In the genomic region with DNA sequence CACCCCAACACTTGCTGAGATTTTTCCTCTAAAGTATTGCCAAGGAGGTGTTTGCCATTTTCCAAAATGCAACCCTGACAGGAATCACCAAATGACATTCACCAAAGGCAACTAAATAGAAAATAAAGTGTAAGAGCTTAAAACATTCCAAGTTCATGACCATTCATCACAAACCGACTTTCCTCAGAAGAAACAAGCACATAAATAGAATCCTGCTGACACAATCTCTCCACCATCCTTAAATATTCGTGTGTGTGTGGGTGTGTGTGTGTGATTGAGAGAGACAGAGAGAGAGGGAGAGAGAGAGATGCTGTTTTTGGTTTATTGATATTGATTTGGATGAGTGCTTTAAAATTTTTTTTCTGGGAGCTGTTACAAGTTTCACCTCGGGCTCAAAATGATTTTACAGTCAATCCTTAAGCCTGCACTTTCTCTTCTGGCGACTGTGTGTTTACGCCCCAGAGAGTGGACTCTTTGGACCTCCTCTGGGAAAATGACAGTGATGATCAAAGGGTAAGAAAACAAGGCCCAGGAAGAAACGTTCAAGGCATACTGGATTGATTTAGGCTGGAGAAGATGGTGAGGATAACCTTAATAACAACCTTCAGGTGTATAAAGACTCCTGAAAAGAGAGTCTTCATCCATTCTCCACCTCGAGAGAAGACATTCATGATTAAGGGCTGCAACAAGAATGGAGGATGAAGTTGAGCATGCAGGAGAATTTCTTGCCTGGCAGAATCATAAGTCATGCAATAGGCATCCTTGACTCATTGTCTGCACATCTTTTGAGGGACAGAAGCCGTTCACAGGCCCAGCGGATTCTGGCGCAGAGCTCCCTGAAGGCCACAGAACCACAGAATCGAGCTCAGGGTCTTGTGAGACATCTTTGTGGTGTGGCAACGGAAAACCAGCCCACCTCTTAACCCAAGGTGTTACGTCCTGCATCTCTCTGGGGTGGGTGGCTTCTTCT, we compare ENCODE assay signal across 17 cellular contexts.
DNase-seq lines count a peak whose midpoint lies in the region; ATAC-seq and TF ChIP-seq lines count a peak whose summit lies in the region.
"Had no signal": no experiment of that assay in that cellular context is flagged by ENCODE, and none has a peak within 500 bp of the region (broad histone marks: within the 10 kb centered on the region; RNA-seq: fewer than 3 reads in every experiment).

No MANE protein-coding gene starts in this region.

- no peaks in the 10 kb centered on the region for H3F3A ChIP-seq in SK-N-SH (replicated peaks; ENCODE audit: insufficient read depth)

- no peaks in the 10 kb centered on the region for H3K79me2 ChIP-seq in SK-N-SH (ENCODE audit: insufficient read depth)

- no peak for DNase-seq in SK-N-SH
- peak; percentile 26 for DNase-seq in RWPE1 (ENCODE audit: low spot score)
- peak; percentile 1 for DNase-seq in fibroblast of villous mesenchyme (ENCODE audit: low read depth)
- DNase-seq in CD8-positive, alpha-beta T cell: no peak
- no peak for DNase-seq in activated naive CD4-positive, alpha-beta T cell treated with anti-CD3 and anti-CD28 coated beads, Interleukin-2, amount 10 ng/mL, durations not matched to agents 7 days and 5 days
- DNase-seq: activated B cell treated with CpG ODN at 0.5 μM for 24 hours; activated T-cell treated with anti-CD3 and anti-CD28 coated beads, Interleukin-2, amount 50 U/mL, for 24 hours; GF-D8; immature natural killer cell; NCI-H69; upper lobe of right lung had no signal

- H3K27me3 ChIP-seq in SK-N-SH (ENCODE audit: insufficient read depth) (no peaks in the 10 kb centered on the region), stomach smooth muscle (ENCODE audit: control insufficient read depth in 1 of 2, insufficient read depth in 2 of 2, low read length in 2 of 2) (no peaks in the 10 kb centered on the region)
- no peaks in the 10 kb centered on the region for H3K27me3 ChIP-seq in CD8-positive, alpha-beta T cell (ENCODE audit: insufficient read depth, low read length)
- H3K27me3 ChIP-seq: ascending aorta, upper lobe of right lung had no signal

- peak overlapping the region; percentile 21; the same call in 1 of the 2 replicates for H3K9ac ChIP-seq in SK-N-SH
- no peak overlapping the region for H3K9ac ChIP-seq in stomach smooth muscle (ENCODE audit: low read length in 2 of 2)

- no peak overlapping the region for H3K4me3 Mint-ChIP-seq in CD8-positive, alpha-beta T cell
- no peak overlapping the region for H3K4me3 Mint-ChIP-seq in activated naive CD4-positive, alpha-beta T cell treated with anti-CD3 and anti-CD28 coated beads, Interleukin-2, amount 10 ng/mL, durations not matched to agents 7 days and 5 days
- H3K4me3 Mint-ChIP-seq: activated B cell treated with CpG ODN at 0.5 μM for 24 hours; activated T-cell treated with anti-CD3 and anti-CD28 coated beads, Interleukin-2, amount 50 U/mL, for 24 hours; B cell; immature natural killer cell had no signal

- H3K36me3 Mint-ChIP-seq in CD8-positive, alpha-beta T cell: no peaks in the 10 kb centered on the region
- no peaks in the 10 kb centered on the region for H3K36me3 Mint-ChIP-seq in activated naive CD4-positive, alpha-beta T cell treated with anti-CD3 and anti-CD28 coated beads, Interleukin-2, amount 10 ng/mL, durations not matched to agents 7 days and 5 days
- H3K36me3 Mint-ChIP-seq: immature natural killer cell had no signal

- no peak for TF ChIP-seq RAD21 in SK-N-SH (IDR thresholded peaks at IDR 0.05; ENCODE audit: low read length)

- POLR2A ChIA-PET in SK-N-SH (lab: Yijun Ruan, JAX) (no interaction called here), RWPE1 (lab: Yijun Ruan, JAX; ENCODE audit: low non-redundant PET) (no interaction called here)
- POLR2A ChIA-PET in CD8-positive, alpha-beta T cell (lab: Charles Lee): no interaction called here

- H3K4me1 Mint-ChIP-seq in CD8-positive, alpha-beta T cell (ENCODE audit: low read depth): no peaks in the 10 kb centered on the region
- H3K4me1 Mint-ChIP-seq in activated naive CD4-positive, alpha-beta T cell treated with anti-CD3 and anti-CD28 coated beads, Interleukin-2, amount 10 ng/mL, durations not matched to agents 7 days and 5 days: no peaks in the 10 kb centered on the region
- H3K4me1 Mint-ChIP-seq: activated B cell treated with CpG ODN at 0.5 μM for 24 hours, B cell, immature natural killer cell had no signal

- H3K4me2 ChIP-seq in SK-N-SH: peak overlapping the region; percentile 38

- no peaks in the 10 kb centered on the region for H3K9me2 ChIP-seq in SK-N-SH

- no peak overlapping the region for H3K27ac Mint-ChIP-seq in CD8-positive, alpha-beta T cell
- no peak overlapping the region for H3K27ac Mint-ChIP-seq in activated naive CD4-positive, alpha-beta T cell treated with anti-CD3 and anti-CD28 coated beads, Interleukin-2, amount 10 ng/mL, durations not matched to agents 7 days and 5 days
- H3K27ac Mint-ChIP-seq: activated B cell treated with CpG ODN at 0.5 μM for 24 hours; activated T-cell treated with anti-CD3 and anti-CD28 coated beads, Interleukin-2, amount 50 U/mL, for 24 hours; B cell; immature natural killer cell had no signal

- 0 out of 4 replicates have a peak overlapping the region, but pooled peaks of 1 of the 2 experiments have one; percentile 8 for H3K4me3 ChIP-seq in SK-N-SH (ENCODE audit: low read depth in 2 of 2, low read length in 1 of 2)
- H3K4me3 ChIP-seq in fibroblast of villous mesenchyme (ENCODE audit: low read depth, low read length): no peak overlapping the region
- peak overlapping the region in 1 of 2 donors; percentile 15 for H3K4me3 ChIP-seq in stomach smooth muscle (ENCODE audit: low read length in 2 of 2)
- H3K4me3 ChIP-seq in CD8-positive, alpha-beta T cell (ENCODE audit: low read depth, low read length): no peak overlapping the region
- H3K4me3 ChIP-seq: ascending aorta, upper lobe of right lung had no signal

- WGBS in SK-N-SH (ENCODE audit: low lambda C conversion rate): 36% methylated on average over 13 of the region's 13 CpGs

- peaks cover 9% of the 10 kb centered on the region for H3K9me3 Mint-ChIP-seq in CD8-positive, alpha-beta T cell
- H3K9me3 Mint-ChIP-seq in activated naive CD4-positive, alpha-beta T cell treated with anti-CD3 and anti-CD28 coated beads, Interleukin-2, amount 10 ng/mL, durations not matched to agents 7 days and 5 days: peaks cover 11% of the 10 kb centered on the region
- H3K9me3 Mint-ChIP-seq: immature natural killer cell had no signal

- CTCF ChIA-PET in SK-N-SH (lab: Yijun Ruan, JAX): interaction anchor here (1.2 to 1.6 kb wide), 2 partner anchors 28 to 97 kb away, joined by 3 to 4 read pairs; no protein-coding TSS in a partner anchor
- CTCF ChIA-PET in RWPE1 (lab: Yijun Ruan, JAX): no interaction called here
- CTCF ChIA-PET in CD8-positive, alpha-beta T cell (lab: Charles Lee): interaction anchor here (0.6 kb wide), 1 partner anchor 1026 kb away, joined by 3 read pairs; no protein-coding TSS in a partner anchor
- CTCF ChIA-PET in activated naive CD4-positive, alpha-beta T cell treated with anti-CD3 and anti-CD28 coated beads, Interleukin-2, amount 10 ng/mL, durations not matched to agents 7 days and 5 days (lab: Charles Lee): no interaction called here

- peak overlapping the region in 1 of 2 experiments; percentile 64; a peak in 2 of 4 replicates for H3K27ac ChIP-seq in SK-N-SH (ENCODE audit: low read depth in 2 of 2, low read length in 1 of 2)
- no peak overlapping the region for H3K27ac ChIP-seq in RWPE1
- H3K27ac ChIP-seq in stomach smooth muscle (ENCODE audit: low read length): peak overlapping the region; percentile 24
- no peak overlapping the region for H3K27ac ChIP-seq in CD8-positive, alpha-beta T cell (ENCODE audit: low read depth, low read length)
- H3K27ac ChIP-seq: ascending aorta, upper lobe of right lung had no signal

- no peaks in the 10 kb centered on the region for H4K20me1 ChIP-seq in SK-N-SH (ENCODE audit: insufficient read depth)

- peak overlapping the region; percentile 3; the same call in 1 of the 2 replicates for H2AFZ ChIP-seq in SK-N-SH (ENCODE audit: low read depth)

- TF ChIP-seq CTCF in SK-N-SH (IDR thresholded peaks at IDR 0.05) (no peak), RWPE1 (conservative IDR thresholded peaks at IDR 0.05; ENCODE audit: low read depth) (no peak), fibroblast of villous mesenchyme (IDR thresholded peaks at IDR 0.05; ENCODE audit: insufficient read depth, low read depth, low read length) (no peak)
- no peak for TF ChIP-seq CTCF in CD8-positive, alpha-beta T cell (IDR thresholded peaks at IDR 0.05)

- peaks cover 7% of the 10 kb centered on the region for H3K27me3 Mint-ChIP-seq in CD8-positive, alpha-beta T cell (ENCODE audit: low read depth)
- H3K27me3 Mint-ChIP-seq in activated naive CD4-positive, alpha-beta T cell treated with anti-CD3 and anti-CD28 coated beads, Interleukin-2, amount 10 ng/mL, durations not matched to agents 7 days and 5 days: no peaks in the 10 kb centered on the region
- H3K27me3 Mint-ChIP-seq: activated B cell treated with CpG ODN at 0.5 μM for 24 hours had no signal

- no peaks in the 10 kb centered on the region for H3K9me3 ChIP-seq in SK-N-SH
- H3K9me3 ChIP-seq in stomach smooth muscle (ENCODE audit: control insufficient read depth in 2 of 2, low read length in 2 of 2): no peaks in the 10 kb centered on the region
- H3K9me3 ChIP-seq in CD8-positive, alpha-beta T cell (ENCODE audit: low read length): no peaks in the 10 kb centered on the region
- H3K9me3 ChIP-seq: ascending aorta, upper lobe of right lung had no signal

- H3K36me3 ChIP-seq in SK-N-SH (replicated peaks in 1 of 2; ENCODE audit: control insufficient read depth in 1 of 2, insufficient read depth in 2 of 2, low read length in 1 of 2): no peaks in the 10 kb centered on the region
- no peaks in the 10 kb centered on the region for H3K36me3 ChIP-seq in stomach smooth muscle (ENCODE audit: control insufficient read depth in 2 of 2, insufficient read depth in 2 of 2, low read length in 2 of 2)
- H3K36me3 ChIP-seq in CD8-positive, alpha-beta T cell (ENCODE audit: insufficient read depth, low read length): no peaks in the 10 kb centered on the region
- H3K36me3 ChIP-seq: ascending aorta, upper lobe of right lung had no signal

- TF ChIP-seq EP300 in SK-N-SH (IDR thresholded peaks at IDR 0.05; ENCODE audit: borderline replicate concordance in 1 of 2, low read depth in 1 of 2, low read length in 1 of 2): no peak

- intact Hi-C loops in CD8-positive, alpha-beta T cell (cut with DNase I, micrococcal nuclease): no loop called here

- ATAC-seq in SK-N-SH treated with all-trans-retinoic acid at 6 μM for 48 hours (no peak), HG03139 (IDR thresholded peaks at IDR 0.05; ENCODE audit: unreplicated experiment) (no peak)
- ATAC-seq in CD8-positive, alpha-beta T cell: no peak
- ATAC-seq: esophagus mucosa, upper lobe of right lung had no signal

- H3K4me1 ChIP-seq in SK-N-SH (ENCODE audit: control insufficient read depth in 1 of 2, insufficient read depth in 2 of 2, low read depth in 1 of 2, low read length in 1 of 2): no peaks in the 10 kb centered on the region; a peak in 1 of 4 replicates
- H3K4me1 ChIP-seq in stomach smooth muscle (ENCODE audit: control insufficient read depth, insufficient read depth, low read length): peaks cover 10% of the 10 kb centered on the region
- no peaks in the 10 kb centered on the region for H3K4me1 ChIP-seq in CD8-positive, alpha-beta T cell (ENCODE audit: insufficient read depth, low read length)
- H3K4me1 ChIP-seq: ascending aorta, upper lobe of right lung had no signal

Comparison
In these comparisons a context has a peak if more than half of its experiments do, and no peak if none do; other contexts are left out.
1. DNase-seq: peak in RWPE1 (single experiment) and fibroblast of villous mesenchyme (single experiment); none in SK-N-SH (single experiment), CD8-positive, alpha-beta T cell (0 of 7) and activated naive CD4-positive, alpha-beta T cell treated with anti-CD3 and anti-CD28 coated beads, Interleukin-2, amount 10 ng/mL, durations not matched to agents 7 days and 5 days (single experiment).
2. CTCF ChIA-PET loops: an anchor here in SK-N-SH (1.2 to 1.6 kb wide) and CD8-positive, alpha-beta T cell (0.6 kb wide); none called in RWPE1 and activated naive CD4-positive, alpha-beta T cell treated with anti-CD3 and anti-CD28 coated beads, Interleukin-2, amount 10 ng/mL, durations not matched to agents 7 days and 5 days.